20 cellular contexts compared by ENCODE assay signal in genomic region chr10:74642901-74643585, GRCh38.
"Had no signal": no experiment of that assay in that cellular context is flagged by ENCODE, and none has a peak within 500 bp of the region (broad histone marks: within the 10 kb centered on the region; RNA-seq: fewer than 3 reads in every experiment).

No MANE protein-coding gene starts in this region.

- H3K36me3 ChIP-seq: heart left ventricle, neutrophil, sigmoid colon, tibial nerve, upper lobe of right lung, vagina had no signal

- H3K4me1 ChIP-seq: tibial nerve, upper lobe of right lung had no signal

- H3K27me3 Mint-ChIP-seq: naive thymus-derived CD8-positive, alpha-beta T cell; stimulated activated naive B cell treated with anti-CD40 and anti-IgM and Interleukin-4, amounts not matched to agents 10 μg/mL and 1 μg/mL and 100 μg/mL, for 72 hours; stimulated activated naive CD8-positive, alpha-beta T cell treated with anti-CD3 and anti-CD28 coated beads, Interleukin-15, amount 100 ng/mL, for 72 hours had no signal

- H3K4me1 Mint-ChIP-seq: stimulated activated naive CD8-positive, alpha-beta T cell treated with anti-CD3 and anti-CD28 coated beads, Interleukin-15, amount 100 ng/mL, for 72 hours had no signal

- ATAC-seq: esophagus mucosa; heart left ventricle; left lobe of liver; mucosa of descending colon; naive thymus-derived CD8-positive, alpha-beta T cell; stimulated activated naive B cell treated with anti-CD40 and anti-IgM and Interleukin-4, amounts not matched to agents 10 μg/mL and 1 μg/mL and 100 μg/mL, for 72 hours; stimulated activated naive CD8-positive, alpha-beta T cell treated with anti-CD3 and anti-CD28 coated beads, Interleukin-15, amount 100 ng/mL, for 72 hours; upper lobe of right lung had no signal

- H3K4me3 Mint-ChIP-seq: naive thymus-derived CD8-positive, alpha-beta T cell; stimulated activated naive B cell treated with anti-CD40 and anti-IgM and Interleukin-4, amounts not matched to agents 10 μg/mL and 1 μg/mL and 100 μg/mL, for 72 hours; stimulated activated naive CD8-positive, alpha-beta T cell treated with anti-CD3 and anti-CD28 coated beads, Interleukin-15, amount 100 ng/mL, for 72 hours had no signal

- H3K27me3 ChIP-seq: heart left ventricle, neutrophil, sigmoid colon, testis, tibial nerve, upper lobe of right lung, vagina had no signal

- H3K9me3 ChIP-seq: mucosa of descending colon, neutrophil, testis, upper lobe of right lung, vagina had no signal

- DNase-seq: effector memory CD4-positive, alpha-beta T cell; heart left ventricle; hippocampal formation; mammary epithelial cell; mucosa of descending colon; naive thymus-derived CD8-positive, alpha-beta T cell; posterior cingulate gyrus; sigmoid colon; stimulated activated CD4-positive, alpha-beta T cell treated with anti-CD3 and anti-CD28 coated beads, Interleukin-2, amount 100 ng/mL, for 24 hours; stimulated activated CD4-positive, alpha-beta T cell treated with anti-CD3 and anti-CD28 coated beads, Interleukin-4, amount 100 ng/mL, for 4 hours; stimulated activated naive B cell treated with anti-CD40 and anti-IgM and Interleukin-4, amounts not matched to agents 10 μg/mL and 1 μg/mL and 100 μg/mL, for 72 hours; stimulated activated naive CD8-positive, alpha-beta T cell treated with anti-CD3 and anti-CD28 coated beads, Interleukin-15, amount 100 ng/mL, for 72 hours; testis; upper lobe of right lung had no signal

- H3K27ac Mint-ChIP-seq: stimulated activated naive B cell treated with anti-CD40 and anti-IgM and Interleukin-4, amounts not matched to agents 10 μg/mL and 1 μg/mL and 100 μg/mL, for 72 hours had no signal

- H3K4me3 ChIP-seq: heart left ventricle, mucosa of descending colon, sigmoid colon, skin epidermis, testis, tibial nerve, upper lobe of right lung, vagina had no signal
